ENCODE assay signal across 12 cellular contexts in the genomic region with DNA sequence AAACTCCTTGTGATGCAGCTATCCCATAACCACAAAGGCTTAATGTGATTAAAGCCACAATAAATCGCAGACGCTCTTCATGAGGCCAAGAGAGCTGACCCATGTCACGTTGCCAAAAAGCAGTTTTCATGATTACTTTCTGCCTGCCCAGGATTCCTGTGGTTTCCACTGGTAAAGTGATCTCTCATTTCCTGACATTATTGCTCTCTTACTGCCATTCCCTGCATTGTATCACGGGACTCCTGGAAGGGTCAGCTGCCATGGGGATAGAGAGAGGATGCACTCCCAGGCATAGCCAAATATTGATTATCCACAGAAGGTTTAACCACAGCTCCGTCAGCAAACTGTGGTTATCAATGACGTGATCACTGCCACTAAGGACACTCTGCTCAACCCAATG.
DNase-seq lines count a peak whose midpoint lies in the region; ATAC-seq and TF ChIP-seq lines count a peak whose summit lies in the region.
"Had no signal": no experiment of that assay in that cellular context is flagged by ENCODE, and none has a peak within 500 bp of the region (broad histone marks: within the 10 kb centered on the region; RNA-seq: fewer than 3 reads in every experiment).

No MANE protein-coding gene starts in this region.

- TF ChIP-seq CTCF in fibroblast of pulmonary artery (IDR thresholded peaks at IDR 0.05; ENCODE audit: low read length, missing control alignments): no peak

- in situ Hi-C loops in SK-MEL-5 (cut with HindIII; ENCODE audit: low pct_unique_long_range_greater_than_20kb, low sequenced_read_pairs): no loop called here
- in situ Hi-C loops in HAP-1 (cut with MboI; ENCODE audit: low sequenced_read_pairs): loop anchor here (5.0 to 25.0 kb wide), 3 partner anchors 85 to 440 kb away; a partner anchor contains a TSS

- no peak overlapping the region for H3K4me3 ChIP-seq in fibroblast of pulmonary artery (replicated peaks; ENCODE audit: low read depth, low read length)
- no peak overlapping the region for H3K4me3 ChIP-seq in skeletal muscle satellite cell (ENCODE audit: low read length)
- H3K4me3 ChIP-seq in HAP-1: no peak overlapping the region
- H3K4me3 ChIP-seq: esophagus muscularis mucosa, lung had no signal

- H3K27me3 ChIP-seq in skeletal muscle satellite cell (ENCODE audit: control insufficient read depth, insufficient read depth, low read length): peaks cover 22% of the 10 kb centered on the region
- 0 out of 2 replicates have a peak, but pooled peaks cover 3% of the 10 kb centered on the region for H3K27me3 ChIP-seq in HAP-1 (ENCODE audit: low read depth)
- H3K27me3 ChIP-seq: esophagus muscularis mucosa had no signal

- H3K36me3 ChIP-seq in skeletal muscle satellite cell (ENCODE audit: insufficient read depth, low read length) (no peaks in the 10 kb centered on the region), HAP-1 (replicated peaks) (no peaks in the 10 kb centered on the region)
- H3K36me3 ChIP-seq: esophagus muscularis mucosa had no signal

- no peak overlapping the region for H3K9ac ChIP-seq in skeletal muscle satellite cell (ENCODE audit: low read depth, low read length)

- intact Hi-C loops in left cardiac atrium (cut with DNase I) (loop anchor here in 1 of 2 donors (10.0 kb wide), 2 partner anchors 88 to 192 kb away; no protein-coding TSS in a partner anchor), posterior cingulate gyrus (cut with DNase I) (loop anchor here (10.0 kb wide), 1 partner anchor 112 kb away; no protein-coding TSS in a partner anchor)

- peak overlapping the region; percentile 30 for H3K4me2 ChIP-seq in skeletal muscle satellite cell (ENCODE audit: low read length)

- ATAC-seq in left cardiac atrium: no peak
- ATAC-seq: activated CD8-positive, alpha-beta T cell treated with anti-CD3 and anti-CD28 coated beads, Interleukin-2, amount 10 ng/mL, durations not matched to agents 7 days and 5 days had no signal

- DNase-seq in HCEC 1CT (peak; percentile 95), SK-MEL-5 (ENCODE audit: low read depth, low spot score) (peak; percentile 97), fibroblast of pulmonary artery (ENCODE audit: low read depth) (peak; percentile 84), HAP-1 (ENCODE audit: low spot score in 2 of 2) (no peak), left cardiac atrium (no peak), posterior cingulate gyrus (no peak), NCI-H1092 treated with DMSO at 0.1 percent for 48 hours (lab: John Stamatoyannopoulos, UW) (no peak)
- DNase-seq: activated CD8-positive, alpha-beta T cell treated with anti-CD3 and anti-CD28 coated beads, Interleukin-2, amount 10 ng/mL, durations not matched to agents 7 days and 5 days; GF-D8 had no signal

- H3K4me1 ChIP-seq in skeletal muscle satellite cell (ENCODE audit: control insufficient read depth, insufficient read depth, low read length): peaks cover 17% of the 10 kb centered on the region
- no peaks in the 10 kb centered on the region for H3K4me1 ChIP-seq in HAP-1

- H3K9me3 ChIP-seq in skeletal muscle satellite cell (replicated peaks; ENCODE audit: low read length): no peaks in the 10 kb centered on the region
- no peaks in the 10 kb centered on the region for H3K9me3 ChIP-seq in HAP-1
- H3K9me3 ChIP-seq: esophagus muscularis mucosa had no signal

Comparison
In these comparisons a context has a peak if more than half of its experiments do, and no peak if none do; other contexts are left out.
1. DNase-seq: peak in HCEC 1CT (single experiment), SK-MEL-5 (single experiment) and fibroblast of pulmonary artery (single experiment); none in HAP-1 (0 of 2), left cardiac atrium (single experiment), posterior cingulate gyrus (0 of 10) and NCI-H1092 treated with DMSO at 0.1 percent for 48 hours (single experiment).